ENCODE assay signal across 8 cellular contexts in the genomic region with DNA sequence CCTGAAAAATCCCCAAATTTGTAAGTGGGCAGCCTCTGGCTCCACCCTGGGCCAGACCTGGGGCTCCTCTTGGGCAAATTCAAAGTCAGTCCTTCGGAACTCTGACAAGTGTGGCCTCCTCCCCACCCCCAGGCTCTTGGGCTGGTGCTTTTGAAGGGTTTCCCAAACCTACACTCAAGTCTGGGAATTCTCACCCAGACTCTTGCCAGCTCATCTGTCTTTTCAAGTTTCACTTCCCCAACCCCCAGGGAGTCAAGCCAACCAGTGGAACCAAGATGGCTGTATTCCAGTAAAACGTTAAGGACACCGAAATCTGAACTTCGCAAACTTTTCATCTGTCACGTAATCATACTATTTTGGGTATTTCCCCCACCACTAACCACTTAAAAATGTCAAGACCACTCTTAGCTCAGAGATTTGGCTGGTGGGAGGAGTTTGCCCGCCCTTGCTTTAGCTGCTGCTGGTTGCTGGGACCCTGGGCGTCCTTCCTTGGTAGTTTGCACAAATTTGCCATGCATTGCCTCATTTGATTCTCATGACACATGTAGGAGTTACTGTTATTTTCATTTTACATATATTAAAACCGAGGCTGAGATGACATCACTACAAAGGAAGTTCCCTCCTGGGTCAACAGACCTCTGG. TPM values are rescaled to one million over a fixed set of nuclear protein-coding genes. Genes with fewer than 3 reads are reported as not detected.
DNase-seq lines count a peak whose midpoint lies in the region; ATAC-seq and TF ChIP-seq lines count a peak whose summit lies in the region.

No MANE protein-coding gene starts in this region.

- ATAC-seq in GM19395 (IDR thresholded peaks at IDR 0.05; ENCODE audit: unreplicated experiment) (peak; percentile 52), HG03457 (IDR thresholded peaks at IDR 0.05; ENCODE audit: unreplicated experiment) (peak; percentile 38)

- H3K4me3 Mint-ChIP-seq in activated CD4-positive, alpha-beta T cell treated with anti-CD3 and anti-CD28 coated beads, Interleukin-2, amount 10 ng/mL, durations not matched to agents 24 days and 14 days = peak overlapping the region; percentile 93

- peak; percentile 55 for DNase-seq in AG09309 (ENCODE audit: low read depth)
- DNase-seq in activated CD4-positive, alpha-beta T cell treated with anti-CD3 and anti-CD28 coated beads, Interleukin-2, amount 10 ng/mL, durations not matched to agents 24 days and 14 days = peak; percentile 89
- DNase-seq in fibroblast of pulmonary artery (ENCODE audit: low read depth) = peak; percentile 50
- peak; percentile 48 to 87 (median 69) for DNase-seq in stimulated activated CD4-positive, alpha-beta T cell treated with anti-CD3 and anti-CD28 coated beads, TNF-alpha, amount 100 ng/mL, for 24 hours (ENCODE audit: low read depth in 3 of 3)
- DNase-seq in amniotic stem cell (lab: John Stamatoyannopoulos, UW) = no peak
- no peak for DNase-seq in AG20443 (ENCODE audit: low spot score)

- intact Hi-C loops in activated CD4-positive, alpha-beta T cell treated with anti-CD3 and anti-CD28 coated beads, Interleukin-2, amount 10 ng/mL, durations not matched to agents 24 days and 14 days (cut with micrococcal nuclease) = loop anchor here (1.0 kb wide), 3 partner anchors 46 to 342 kb away; partner anchors contain the start of gene TBRG4

- no peaks in the 10 kb centered on the region for H3K27me3 Mint-ChIP-seq in activated CD4-positive, alpha-beta T cell treated with anti-CD3 and anti-CD28 coated beads, Interleukin-2, amount 10 ng/mL, durations not matched to agents 24 days and 14 days

- peaks cover 74% of the 10 kb centered on the region for H3K36me3 Mint-ChIP-seq in activated CD4-positive, alpha-beta T cell treated with anti-CD3 and anti-CD28 coated beads, Interleukin-2, amount 10 ng/mL, durations not matched to agents 24 days and 14 days (ENCODE audit: low read depth)

- no peaks in the 10 kb centered on the region for H3K9me3 Mint-ChIP-seq in activated CD4-positive, alpha-beta T cell treated with anti-CD3 and anti-CD28 coated beads, Interleukin-2, amount 10 ng/mL, durations not matched to agents 24 days and 14 days

- no peak for TF ChIP-seq CTCF in AG09309 (IDR thresholded peaks at IDR 0.05; ENCODE audit: control insufficient read depth, insufficient read depth, low read depth, low read length, missing control alignments)
- TF ChIP-seq CTCF in fibroblast of pulmonary artery (IDR thresholded peaks at IDR 0.05; ENCODE audit: low read length, missing control alignments) = no peak

- H3K4me3 ChIP-seq in AG09309 (ENCODE audit: control insufficient read depth, low read depth, low read length) (no peak overlapping the region), fibroblast of pulmonary artery (replicated peaks; ENCODE audit: low read depth, low read length) (no peak overlapping the region)

- peak overlapping the region; percentile 90 for H3K27ac Mint-ChIP-seq in activated CD4-positive, alpha-beta T cell treated with anti-CD3 and anti-CD28 coated beads, Interleukin-2, amount 10 ng/mL, durations not matched to agents 24 days and 14 days

- H3K4me1 Mint-ChIP-seq in activated CD4-positive, alpha-beta T cell treated with anti-CD3 and anti-CD28 coated beads, Interleukin-2, amount 10 ng/mL, durations not matched to agents 24 days and 14 days = peaks cover 63% of the 10 kb centered on the region

RNA-seq across cellular contexts. Expression of gene MYO1G, which starts 1.7 kb away (rescaled TPM):
- total RNA-seq in activated CD4-positive, alpha-beta T cell treated with anti-CD3 and anti-CD28 coated beads, Interleukin-2, amount 10 ng/mL, durations not matched to agents 24 days and 14 days = 283 and 290 TPM in 2 replicates

RNA-seq across cellular contexts. Expression of gene CCM2, which starts 19.5 kb away (rescaled TPM):
- total RNA-seq in activated CD4-positive, alpha-beta T cell treated with anti-CD3 and anti-CD28 coated beads, Interleukin-2, amount 10 ng/mL, durations not matched to agents 24 days and 14 days = 59.2 and 63.1 TPM in 2 replicates

Comparison
In these comparisons a context has a peak if more than half of its experiments do, and no peak if none do; other contexts are left out.
1. DNase-seq: peak in AG09309 (single experiment), activated CD4-positive, alpha-beta T cell treated with anti-CD3 and anti-CD28 coated beads, Interleukin-2, amount 10 ng/mL, durations not matched to agents 24 days and 14 days (single experiment), fibroblast of pulmonary artery (single experiment) and stimulated activated CD4-positive, alpha-beta T cell treated with anti-CD3 and anti-CD28 coated beads, TNF-alpha, amount 100 ng/mL, for 24 hours (3 of 3); none in amniotic stem cell (single experiment) and AG20443 (single experiment).